9 cellular contexts compared by ENCODE assay signal in genomic region chr3:190811775-190812480, GRCh38. TPM values are rescaled to one million over a fixed set of nuclear protein-coding genes. Genes with fewer than 3 reads are reported as not detected.
DNase-seq lines count a peak whose midpoint lies in the region; ATAC-seq, FAIRE-seq and TF ChIP-seq lines count a peak whose summit lies in the region.
"Had no signal": no experiment of that assay in that cellular context is flagged by ENCODE, and none has a peak within 500 bp of the region (broad histone marks: within the 10 kb centered on the region; RNA-seq: fewer than 3 reads in every experiment).

No MANE protein-coding gene starts in this region.

- intact Hi-C loops in upper lobe of right lung (cut with DNase I): no loop called here

- H3K4me1 ChIP-seq in ACC112 (ENCODE audit: control insufficient read depth, insufficient read depth, low read length, unreplicated experiment) (peaks cover 11% of the 10 kb centered on the region), upper lobe of right lung (no peaks in the 10 kb centered on the region)

- FAIRE-seq in GM12891 (lab: Jason Lieb, UNC): peak; percentile 86

- peak overlapping the region; percentile 26 for H3K27ac ChIP-seq in ACC112 (ENCODE audit: low read depth, low read length)
- no peak overlapping the region for H3K27ac ChIP-seq in upper lobe of right lung

- DNase-seq in GM12891 (ENCODE audit: insufficient read length, low spot score): no peak
- peak; percentile 58 for DNase-seq in NCI-H2171 treated with DMSO at 0.1 percent for 48 hours (lab: John Stamatoyannopoulos, UW)
- peak in 31 of 58 donors; percentile 0 to 46 (median 8) for DNase-seq in anterior cingulate cortex (lab: John Stamatoyannopoulos, UW)
- DNase-seq in iris pigment epithelial cell (ENCODE audit: low read depth): peak; percentile 60
- no peak for DNase-seq in upper lobe of right lung
- no peak for DNase-seq in NCI-H2029 treated with DMSO at 0.1 percent for 48 hours (lab: John Stamatoyannopoulos, UW)

- H3K36me3 ChIP-seq in ACC112 (ENCODE audit: insufficient read depth, low read length) (no peaks in the 10 kb centered on the region), upper lobe of right lung (no peaks in the 10 kb centered on the region)

- no peaks in the 10 kb centered on the region for H3K79me2 ChIP-seq in ACC112 (ENCODE audit: control insufficient read depth, insufficient read depth, low read length, unreplicated experiment)

- ATAC-seq in HG02938 (IDR thresholded peaks at IDR 0.05; ENCODE audit: unreplicated experiment): peak; percentile 75
- peak; percentile 74 for ATAC-seq in upper lobe of right lung

- no peaks in the 10 kb centered on the region for H3K9me3 ChIP-seq in upper lobe of right lung

- H3K4me3 ChIP-seq in ACC112 (ENCODE audit: low read depth, low read length) (peak overlapping the region; percentile 82), upper lobe of right lung (peak overlapping the region; percentile 0)
- H3K4me3 ChIP-seq: lung had no signal

- H3K27me3 ChIP-seq in ACC112 (ENCODE audit: insufficient read depth, low read length) (no peaks in the 10 kb centered on the region), upper lobe of right lung (no peaks in the 10 kb centered on the region)

- H2AFZ ChIP-seq in ACC112 (ENCODE audit: low read length, unreplicated experiment): peak overlapping the region; percentile 95

- peak; percentile 58 for TF ChIP-seq CTCF in upper lobe of right lung (IDR thresholded peaks at IDR 0.05)

- no peak for TF ChIP-seq POLR2A in GM12891 (IDR thresholded peaks at IDR 0.05; ENCODE audit: low read depth, low read length)

TF ChIP-seq in GM12891, 5 proteins besides CTCF, POLR2A, EP300 and RAD21:
- TF ChIP-seq SPI1 (IDR thresholded peaks at IDR 0.05; ENCODE audit: low read depth, low read length): no peak
- no peak for TF ChIP-seq POLR2AphosphoS5 (IDR thresholded peaks at IDR 0.05; ENCODE audit: low read depth, low read length)
- no peak for TF ChIP-seq TAF1 (IDR thresholded peaks at IDR 0.05; ENCODE audit: low read depth, low read length)
- TF ChIP-seq PAX5 (IDR thresholded peaks at IDR 0.05; ENCODE audit: insufficient read depth, low read length, severe bottlenecking): no peak
- no peak for TF ChIP-seq POU2F2 (IDR thresholded peaks at IDR 0.05; ENCODE audit: low read depth, low read length)
TF ChIP-seq in GM12891: peak in this region for 0.

RNA-seq across cellular contexts. Expression of gene GMNC, which starts 50.6 kb away (rescaled TPM):
- not detected for polyA plus RNA-seq in GM12891 (2012; ENCODE audit: low read depth, missing spikeins)
- total RNA-seq in upper lobe of right lung: not detected

Comparison
In these comparisons a context has a peak if more than half of its experiments do, and no peak if none do; other contexts are left out.
1. DNase-seq: peak in NCI-H2171 treated with DMSO at 0.1 percent for 48 hours (single experiment), anterior cingulate cortex (31 of 58) and iris pigment epithelial cell (single experiment); none in GM12891 (single experiment), upper lobe of right lung (single experiment) and NCI-H2029 treated with DMSO at 0.1 percent for 48 hours (single experiment).